ENCODE assay signal across 8 cellular contexts in the genomic region with DNA sequence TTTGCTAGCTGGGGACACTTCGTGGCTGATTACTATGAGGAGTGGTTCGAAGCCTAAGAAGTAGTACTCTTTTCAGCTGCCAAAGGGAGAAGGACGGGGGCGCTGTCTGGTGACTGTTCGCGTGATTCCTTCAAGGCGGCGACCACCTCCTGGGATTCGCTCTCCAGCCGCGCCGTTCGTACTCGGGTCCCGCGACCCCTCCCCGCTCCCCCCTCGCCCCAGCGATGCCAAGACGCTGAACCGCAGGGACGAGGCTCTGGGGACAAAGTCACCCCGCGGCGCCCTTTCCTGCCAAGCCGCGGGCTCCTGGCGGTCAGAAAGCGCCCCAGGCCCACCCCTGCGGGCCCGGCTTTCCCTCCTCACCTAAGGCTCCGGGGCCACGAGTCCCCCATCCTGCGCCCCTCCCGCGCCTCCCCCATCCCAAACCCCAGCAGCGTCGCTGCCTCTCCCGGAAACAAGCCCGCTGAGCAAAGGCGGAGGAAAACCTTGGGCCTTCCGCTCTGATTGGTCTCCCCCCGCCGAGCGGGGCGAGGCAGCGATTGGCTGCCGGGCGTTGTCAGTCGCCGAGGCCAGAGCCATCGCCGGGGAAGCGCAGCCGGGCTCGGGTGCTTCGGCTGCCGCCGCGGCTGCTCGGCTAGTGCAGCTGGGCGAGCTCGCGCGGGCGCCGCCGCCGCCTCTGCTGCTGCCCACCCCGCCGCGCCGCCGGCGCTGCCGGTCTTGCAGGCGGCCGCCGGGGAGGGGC. TPM values are rescaled to one million over a fixed set of nuclear protein-coding genes. Genes with fewer than 3 reads are reported as not detected.
DNase-seq lines count a peak whose midpoint lies in the region; ATAC-seq and TF ChIP-seq lines count a peak whose summit lies in the region.

A gene (plus strand): TSS at position 572 of the 742 bp plus-strand sequence.

- H3K4me3 ChIP-seq in BJ (ENCODE audit: low read depth, low read length), result peak within 1 kb of the TSS; percentile 67

- peaks cover 6% of the 10 kb centered on the region for H3K27me3 ChIP-seq in BJ (ENCODE audit: control insufficient read depth, insufficient read depth, low read length)

- DNase-seq in BJ (ENCODE audit: low read depth) (peak; percentile 58), NCI-H2171 treated with DMSO at 0.1 percent for 48 hours (lab: John Stamatoyannopoulos, UW) (peak; percentile 94), dermis microvascular lymphatic vessel endothelial cell (ENCODE audit: low read depth in 2 of 2) (peak; percentile 55 to 88), left lobe of liver (ENCODE audit: low spot score) (peak; percentile 55)
- peak; percentile 78 for DNase-seq in activated CD4-positive, alpha-beta T cell treated with anti-CD3 and anti-CD28 coated beads for 48 hours
- DNase-seq in stimulated activated CD4-positive, alpha-beta T cell treated with anti-CD3 and anti-CD28 coated beads, Interleukin-1b, Interleukin-23, amount 100 ng/mL, for 24 hours (ENCODE audit: low read depth in 4 of 4, low spot score in 1 of 4), result peak in 3 of 4 experiments; percentile 28 to 48 (median 44)

- TF ChIP-seq CTCF in BJ (IDR thresholded peaks at IDR 0.05; ENCODE audit: insufficient read depth, low read depth, low read length), result peak; percentile 61

- CTCF ChIA-PET in BJ (lab: Yijun Ruan, JAX), result interaction anchor here (1.0 to 1.1 kb wide), 2 partner anchors 9 to 81 kb away, joined by 3 read pairs; no protein-coding TSS in a partner anchor

- ATAC-seq in GM19035 (IDR thresholded peaks at IDR 0.05; ENCODE audit: unreplicated experiment), result peak; percentile 99
- ATAC-seq in HG03139 (IDR thresholded peaks at IDR 0.05; ENCODE audit: unreplicated experiment), result peak; percentile 100
- ATAC-seq in left lobe of liver, result peak; percentile 91

- no peaks in the 10 kb centered on the region for H3K36me3 ChIP-seq in BJ (ENCODE audit: control insufficient read depth, insufficient read depth, low read length)

- POLR2A ChIA-PET in BJ (lab: Charles Lee), result no interaction called here

RNA-seq across cellular contexts. Expression of the gene that starts here (rescaled TPM):
- 0.06 and 0.11 TPM in 2 replicates for polyA plus RNA-seq in BJ (2011; rRNA removed)
- 0.24 and 0.26 TPM in 2 replicates for polyA minus RNA-seq in BJ (2011; rRNA and poly(A)+ RNA removed)
- under 0.01 TPM in 1 of 2 replicates, not detected in the other for total RNA-seq in dermis microvascular lymphatic vessel endothelial cell
- total RNA-seq in left lobe of liver, result 0.08 TPM

Comparison
In these comparisons a context has a peak if more than half of its experiments do, and no peak if none do; other contexts are left out.
1. Peak in every context shown above with its lines: DNase-seq, ATAC-seq and H3K4me3 ChIP-seq.
2. Peak in DNase-seq and H3K4me3 ChIP-seq in BJ; RNA of the gene not detected or under 1 TPM.
3. Peak in DNase-seq in dermis microvascular lymphatic vessel endothelial cell; RNA of the gene not detected or under 1 TPM.
4. Peak in DNase-seq and ATAC-seq in left lobe of liver; RNA of the gene not detected or under 1 TPM.
5. DNase-seq: peak in every context shown above with its lines; median percentile 94 in NCI-H2171 treated with DMSO at 0.1 percent for 48 hours; 78 in activated CD4-positive, alpha-beta T cell treated with anti-CD3 and anti-CD28 coated beads for 48 hours; 72 in dermis microvascular lymphatic vessel endothelial cell; 58 in BJ; 55 in left lobe of liver; 44 in stimulated activated CD4-positive, alpha-beta T cell treated with anti-CD3 and anti-CD28 coated beads, Interleukin-1b, Interleukin-23, amount 100 ng/mL, for 24 hours.